8 cellular contexts compared by ENCODE assay signal in genomic region chr3:131026321-131027151, GRCh38. TPM values are rescaled to one million over a fixed set of nuclear protein-coding genes. Genes with fewer than 3 reads are reported as not detected.
DNase-seq lines count a peak whose midpoint lies in the region; ATAC-seq, FAIRE-seq and TF ChIP-seq lines count a peak whose summit lies in the region.

Gene ASTE1, minus strand, starts transcription at chr3:131026825. Its CDS starts 1,519 bp downstream, at chr3:131025306.
A gene with protein sequence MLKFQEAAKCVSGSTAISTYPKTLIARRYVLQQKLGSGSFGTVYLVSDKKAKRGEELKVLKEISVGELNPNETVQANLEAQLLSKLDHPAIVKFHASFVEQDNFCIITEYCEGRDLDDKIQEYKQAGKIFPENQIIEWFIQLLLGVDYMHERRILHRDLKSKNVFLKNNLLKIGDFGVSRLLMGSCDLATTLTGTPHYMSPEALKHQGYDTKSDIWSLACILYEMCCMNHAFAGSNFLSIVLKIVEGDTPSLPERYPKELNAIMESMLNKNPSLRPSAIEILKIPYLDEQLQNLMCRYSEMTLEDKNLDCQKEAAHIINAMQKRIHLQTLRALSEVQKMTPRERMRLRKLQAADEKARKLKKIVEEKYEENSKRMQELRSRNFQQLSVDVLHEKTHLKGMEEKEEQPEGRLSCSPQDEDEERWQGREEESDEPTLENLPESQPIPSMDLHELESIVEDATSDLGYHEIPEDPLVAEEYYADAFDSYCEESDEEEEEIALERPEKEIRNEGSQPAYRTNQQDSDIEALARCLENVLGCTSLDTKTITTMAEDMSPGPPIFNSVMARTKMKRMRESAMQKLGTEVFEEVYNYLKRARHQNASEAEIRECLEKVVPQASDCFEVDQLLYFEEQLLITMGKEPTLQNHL (plus strand): TSS chr3:131026877. CDS start chr3:131029709, 2,832 bp downstream.

- TF ChIP-seq CTCF in prostate gland (IDR thresholded peaks at IDR 0.05): peak in 1 of 4 experiments; percentile 5

- no peaks in the 10 kb centered on the region for H3K36me3 ChIP-seq in prostate gland
- peaks cover 2% of the 10 kb centered on the region for H3K36me3 ChIP-seq in urinary bladder (ENCODE audit: insufficient read depth)

- TF ChIP-seq POLR2A in GM12892 (IDR thresholded peaks at IDR 0.05; ENCODE audit: low read depth, low read length) (peak; percentile 88), prostate gland (IDR thresholded peaks at IDR 0.05) (peak; percentile 43)

- H3K4me3 ChIP-seq in prostate gland (peak within 1 kb of the TSS; percentile 48 to 61), urinary bladder (ENCODE audit: low read depth, low read length) (peak within 1 kb of the TSS; percentile 66)

- intact Hi-C loops in left cardiac atrium (cut with DNase I) (no loop called here), prostate gland (cut with DNase I) (loop anchor here (5.0 to 10.0 kb wide), 3 partner anchors 134 to 1008 kb away; partner anchors contain the start of genes ATP2C1 and CPNE4)

- peak; percentile 99 for FAIRE-seq in GM12892 (lab: Jason Lieb, UNC)

- H3K27ac ChIP-seq in prostate gland: peak within 1 kb of the TSS; percentile 82 to 86
- peak within 1 kb of the TSS; percentile 92 for H3K27ac ChIP-seq in urinary bladder (ENCODE audit: low read depth)

- ATAC-seq in HG02840 (IDR thresholded peaks at IDR 0.05; ENCODE audit: low FRiP score, unreplicated experiment) (peak; percentile 98), left cardiac atrium (peak; percentile 99)

- H3K27me3 ChIP-seq in prostate gland (replicated peaks; ENCODE audit: insufficient read depth): no peaks in the 10 kb centered on the region

- H3K9me3 ChIP-seq in prostate gland: no peaks in the 10 kb centered on the region

- DNase-seq in GM12892 (ENCODE audit: insufficient read length) (peak; percentile 75), NCI-H1436 (lab: John Stamatoyannopoulos, UW) (peak; percentile 93), SW480 (ENCODE audit: low spot score) (peak; percentile 87), amniotic epithelial cell (ENCODE audit: low read depth) (peak; percentile 72), left cardiac atrium (peak; percentile 93), prostate gland (ENCODE audit: low spot score) (peak; percentile 88)

- 1% methylated on average over 56 of the region's 56 CpGs for WGBS in prostate gland
- under 1% methylated on average over 56 of the region's 56 CpGs for WGBS in urinary bladder

- H3K4me1 ChIP-seq in prostate gland (replicated peaks) (no peaks in the 10 kb centered on the region), urinary bladder (ENCODE audit: insufficient read depth) (no peaks in the 10 kb centered on the region)

RNA-seq across cellular contexts. Expression of gene ASTE1, which starts in this region (rescaled TPM):
- 4.6 TPM for polyA plus RNA-seq in GM12892 (2012; ENCODE audit: missing spikeins)
- total RNA-seq in left cardiac atrium (1 to 10 TPM; 3.6 TPM), prostate gland (1 to 10 TPM; 6.1 to 7.7 TPM), urinary bladder (9.8 TPM)
- polyA plus RNA-seq in urinary bladder: 6.3 TPM

RNA-seq across cellular contexts. Expression of the second gene that starts in this region (rescaled TPM):
- 0.83 TPM for polyA plus RNA-seq in GM12892 (2012; ENCODE audit: missing spikeins)
- 1 to 10 TPM; 2.3 to 3.4 TPM for total RNA-seq in left cardiac atrium
- 10 to 100 TPM in 1 of 2 donors, 1 to 10 TPM in 1; 7.4 to 14.0 TPM for total RNA-seq in prostate gland
- total RNA-seq in urinary bladder: 26.0 TPM
- polyA plus RNA-seq in urinary bladder: 3.0 TPM

Comparison
In these comparisons a context has a peak if more than half of its experiments do, and no peak if none do; other contexts are left out.
1. Peak in every context shown above with its lines: DNase-seq, ATAC-seq, H3K4me3 ChIP-seq and H3K27ac ChIP-seq.